Comparison of ENCODE assay signal across 1 cellular context in the genomic region with DNA sequence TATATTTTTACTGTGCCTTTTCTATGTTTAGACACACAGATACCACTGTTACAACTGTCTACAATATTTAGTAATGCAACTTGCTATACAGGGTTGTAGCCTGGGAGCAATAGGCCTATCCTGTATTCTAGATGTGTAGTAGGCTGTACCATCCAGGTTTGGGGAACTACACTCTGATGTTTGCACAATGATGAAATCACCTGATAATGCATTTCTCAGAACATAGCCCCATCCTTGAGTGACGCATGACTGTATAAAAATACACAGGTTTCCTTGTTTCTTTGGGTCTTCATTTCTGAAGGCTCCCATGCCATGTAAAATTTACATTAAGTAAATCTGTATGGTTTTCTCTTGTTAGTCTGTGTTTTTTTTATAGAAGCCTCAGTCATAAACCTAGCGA.
TF ChIP-seq lines count a peak whose summit lies in the region.

No MANE protein-coding gene starts in this region.

TF ChIP-seq in K562, 482 proteins besides CTCF, POLR2A, EP300 and RAD21 (continued from another document):
- TF ChIP-seq PHTF2 (CRISPR knock-in tag; IDR thresholded peaks at IDR 0.05) (no peak), NCOA6 (IDR thresholded peaks at IDR 0.05) (no peak), CEBPG (CRISPR knock-in tag; IDR thresholded peaks at IDR 0.05) (no peak), CEBPG (tag; conservative IDR thresholded peaks at IDR 0.05 in 1 of 2, IDR thresholded peaks at IDR 0.05 in 1 of 2) (peak; percentile 12 to 34; a peak in 2 of 4 replicates)
- TF ChIP-seq, protein P1, sequence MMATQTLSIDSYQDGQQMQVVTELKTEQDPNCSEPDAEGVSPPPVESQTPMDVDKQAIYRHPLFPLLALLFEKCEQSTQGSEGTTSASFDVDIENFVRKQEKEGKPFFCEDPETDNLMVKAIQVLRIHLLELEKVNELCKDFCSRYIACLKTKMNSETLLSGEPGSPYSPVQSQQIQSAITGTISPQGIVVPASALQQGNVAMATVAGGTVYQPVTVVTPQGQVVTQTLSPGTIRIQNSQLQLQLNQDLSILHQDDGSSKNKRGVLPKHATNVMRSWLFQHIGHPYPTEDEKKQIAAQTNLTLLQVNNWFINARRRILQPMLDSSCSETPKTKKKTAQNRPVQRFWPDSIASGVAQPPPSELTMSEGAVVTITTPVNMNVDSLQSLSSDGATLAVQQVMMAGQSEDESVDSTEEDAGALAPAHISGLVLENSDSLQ (IDR thresholded peaks at IDR 0.05) = peak; percentile 61
- TF ChIP-seq, protein P2, sequence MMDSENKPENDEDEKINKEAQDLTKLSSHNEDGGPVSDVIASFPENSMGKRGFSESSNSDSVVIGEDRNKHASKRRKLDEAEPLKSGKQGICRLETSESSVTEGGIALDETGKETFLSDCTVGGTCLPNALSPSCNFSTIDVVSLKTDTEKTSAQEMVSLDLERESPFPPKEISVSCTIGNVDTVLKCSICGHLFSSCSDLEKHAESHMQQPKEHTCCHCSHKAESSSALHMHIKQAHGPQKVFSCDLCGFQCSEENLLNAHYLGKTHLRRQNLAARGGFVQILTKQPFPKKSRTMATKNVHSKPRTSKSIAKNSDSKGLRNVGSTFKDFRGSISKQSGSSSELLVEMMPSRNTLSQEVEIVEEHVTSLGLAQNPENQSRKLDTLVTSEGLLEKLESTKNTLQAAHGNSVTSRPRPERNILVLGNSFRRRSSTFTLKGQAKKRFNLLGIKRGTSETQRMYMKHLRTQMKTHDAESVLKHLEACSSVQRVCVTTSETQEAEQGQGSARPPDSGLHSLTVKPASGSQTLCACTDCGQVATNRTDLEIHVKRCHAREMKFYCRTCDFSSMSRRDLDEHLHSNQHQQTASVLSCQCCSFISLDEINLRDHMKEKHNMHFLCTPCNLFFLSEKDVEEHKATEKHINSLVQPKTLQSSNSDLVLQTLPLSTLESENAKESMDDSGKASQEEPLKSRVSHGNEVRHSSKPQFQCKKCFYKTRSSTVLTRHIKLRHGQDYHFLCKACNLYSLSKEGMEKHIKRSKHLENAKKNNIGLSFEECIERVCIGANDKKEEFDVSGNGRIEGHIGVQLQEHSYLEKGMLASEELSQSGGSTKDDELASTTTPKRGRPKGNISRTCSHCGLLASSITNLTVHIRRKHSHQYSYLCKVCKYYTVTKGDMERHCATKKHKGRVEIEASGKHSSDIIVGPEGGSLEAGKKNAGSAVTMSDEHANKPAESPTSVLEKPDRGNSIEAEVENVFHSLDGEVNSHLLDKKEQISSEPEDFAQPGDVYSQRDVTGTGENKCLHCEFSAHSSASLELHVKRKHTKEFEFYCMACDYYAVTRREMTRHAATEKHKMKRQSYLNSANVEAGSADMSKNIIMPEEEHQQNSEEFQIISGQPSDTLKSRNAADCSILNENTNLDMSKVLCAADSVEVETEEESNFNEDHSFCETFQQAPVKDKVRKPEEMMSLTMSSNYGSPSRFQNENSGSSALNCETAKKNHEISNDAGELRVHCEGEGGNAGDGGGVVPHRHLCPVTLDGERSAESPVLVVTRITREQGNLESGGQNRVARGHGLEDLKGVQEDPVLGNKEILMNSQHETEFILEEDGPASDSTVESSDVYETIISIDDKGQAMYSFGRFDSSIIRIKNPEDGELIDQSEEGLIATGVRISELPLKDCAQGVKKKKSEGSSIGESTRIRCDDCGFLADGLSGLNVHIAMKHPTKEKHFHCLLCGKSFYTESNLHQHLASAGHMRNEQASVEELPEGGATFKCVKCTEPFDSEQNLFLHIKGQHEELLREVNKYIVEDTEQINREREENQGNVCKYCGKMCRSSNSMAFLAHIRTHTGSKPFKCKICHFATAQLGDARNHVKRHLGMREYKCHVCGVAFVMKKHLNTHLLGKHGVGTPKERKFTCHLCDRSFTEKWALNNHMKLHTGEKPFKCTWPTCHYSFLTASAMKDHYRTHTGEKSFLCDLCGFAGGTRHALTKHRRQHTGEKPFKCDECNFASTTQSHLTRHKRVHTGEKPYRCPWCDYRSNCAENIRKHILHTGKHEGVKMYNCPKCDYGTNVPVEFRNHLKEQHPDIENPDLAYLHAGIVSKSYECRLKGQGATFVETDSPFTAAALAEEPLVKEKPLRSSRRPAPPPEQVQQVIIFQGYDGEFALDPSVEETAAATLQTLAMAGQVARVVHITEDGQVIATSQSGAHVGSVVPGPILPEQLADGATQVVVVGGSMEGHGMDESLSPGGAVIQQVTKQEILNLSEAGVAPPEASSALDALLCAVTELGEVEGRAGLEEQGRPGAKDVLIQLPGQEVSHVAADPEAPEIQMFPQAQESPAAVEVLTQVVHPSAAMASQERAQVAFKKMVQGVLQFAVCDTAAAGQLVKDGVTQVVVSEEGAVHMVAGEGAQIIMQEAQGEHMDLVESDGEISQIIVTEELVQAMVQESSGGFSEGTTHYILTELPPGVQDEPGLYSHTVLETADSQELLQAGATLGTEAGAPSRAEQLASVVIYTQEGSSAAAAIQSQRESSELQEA (IDR thresholded peaks at IDR 0.05; ENCODE audit: low read depth) = no peak
- TF ChIP-seq, protein P3, sequence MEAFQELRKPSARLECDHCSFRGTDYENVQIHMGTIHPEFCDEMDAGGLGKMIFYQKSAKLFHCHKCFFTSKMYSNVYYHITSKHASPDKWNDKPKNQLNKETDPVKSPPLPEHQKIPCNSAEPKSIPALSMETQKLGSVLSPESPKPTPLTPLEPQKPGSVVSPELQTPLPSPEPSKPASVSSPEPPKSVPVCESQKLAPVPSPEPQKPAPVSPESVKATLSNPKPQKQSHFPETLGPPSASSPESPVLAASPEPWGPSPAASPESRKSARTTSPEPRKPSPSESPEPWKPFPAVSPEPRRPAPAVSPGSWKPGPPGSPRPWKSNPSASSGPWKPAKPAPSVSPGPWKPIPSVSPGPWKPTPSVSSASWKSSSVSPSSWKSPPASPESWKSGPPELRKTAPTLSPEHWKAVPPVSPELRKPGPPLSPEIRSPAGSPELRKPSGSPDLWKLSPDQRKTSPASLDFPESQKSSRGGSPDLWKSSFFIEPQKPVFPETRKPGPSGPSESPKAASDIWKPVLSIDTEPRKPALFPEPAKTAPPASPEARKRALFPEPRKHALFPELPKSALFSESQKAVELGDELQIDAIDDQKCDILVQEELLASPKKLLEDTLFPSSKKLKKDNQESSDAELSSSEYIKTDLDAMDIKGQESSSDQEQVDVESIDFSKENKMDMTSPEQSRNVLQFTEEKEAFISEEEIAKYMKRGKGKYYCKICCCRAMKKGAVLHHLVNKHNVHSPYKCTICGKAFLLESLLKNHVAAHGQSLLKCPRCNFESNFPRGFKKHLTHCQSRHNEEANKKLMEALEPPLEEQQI (IDR thresholded peaks at IDR 0.05) = no peak
- TF ChIP-seq, protein P4, sequence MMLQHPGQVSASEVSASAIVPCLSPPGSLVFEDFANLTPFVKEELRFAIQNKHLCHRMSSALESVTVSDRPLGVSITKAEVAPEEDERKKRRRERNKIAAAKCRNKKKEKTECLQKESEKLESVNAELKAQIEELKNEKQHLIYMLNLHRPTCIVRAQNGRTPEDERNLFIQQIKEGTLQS (IDR thresholded peaks at IDR 0.05) = 0 out of 2 replicates have a peak, but pooled peaks have one; percentile 12
- TF ChIP-seq, protein P4 (CRISPR knock-in tag; conservative IDR thresholded peaks at IDR 0.05) = no peak
